In genomic region chr2:201907128-201907886, GRCh38 we compare ENCODE assay signal across 1 cellular context.
TF ChIP-seq lines count a peak whose summit lies in the region.

No MANE protein-coding gene starts in this region.

TF ChIP-seq in K562, 482 proteins besides CTCF, POLR2A, EP300 and RAD21 (continued from another document):
- TF ChIP-seq TAF1 (IDR thresholded peaks at IDR 0.05; ENCODE audit: control insufficient read depth, extremely low read depth, insufficient read depth, low read length, severe bottlenecking) (no peak), NFE2 (IDR thresholded peaks at IDR 0.05; ENCODE audit: low read depth) (peak; percentile 60), ARID1B (IDR thresholded peaks at IDR 0.05) (peak; percentile 88), ZNF584 (CRISPR knock-in tag; IDR thresholded peaks at IDR 0.05; ENCODE audit: low read depth) (0 out of 2 replicates have a peak, but pooled peaks have one; percentile 53), C11orf30 (IDR thresholded peaks at IDR 0.05; ENCODE audit: low read depth) (0 out of 2 replicates have a peak, but pooled peaks have one; percentile 22), CREB1 (IDR thresholded peaks at IDR 0.05) (no peak), CREB1 (CRISPR knock-in tag; IDR thresholded peaks at IDR 0.05) (0 out of 2 replicates have a peak, but pooled peaks have one; percentile 19), ADNP (tag; IDR thresholded peaks at IDR 0.05) (peak; percentile 45; the same call in 1 of the 2 replicates), SMAD2 (IDR thresholded peaks at IDR 0.05; ENCODE audit: low read depth, low read length) (no peak)
